ENCODE assay signal across 9 cellular contexts in the genomic region with DNA sequence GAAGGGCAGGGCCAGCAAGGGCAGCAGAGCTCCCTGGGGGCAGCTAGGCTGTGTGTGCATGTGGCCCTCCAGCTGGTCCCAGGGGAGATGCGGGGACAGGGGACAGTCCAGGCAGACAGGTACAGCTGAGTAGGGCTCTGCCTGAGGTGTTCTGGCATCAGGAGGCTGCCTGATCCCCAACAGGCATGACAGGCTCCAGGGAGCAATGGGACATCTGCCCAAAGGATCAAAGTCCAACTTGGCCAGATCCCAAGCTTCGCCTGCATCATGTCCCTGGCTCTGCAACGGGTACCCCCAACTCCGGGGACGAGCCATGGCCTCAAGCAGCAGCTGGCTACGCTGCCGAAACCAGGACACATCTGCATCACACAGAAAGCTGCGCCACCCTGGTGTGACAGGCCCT. TPM values are rescaled to one million over a fixed set of nuclear protein-coding genes. Genes with fewer than 3 reads are reported as not detected.
DNase-seq lines count a peak whose midpoint lies in the region; ATAC-seq and TF ChIP-seq lines count a peak whose summit lies in the region.
"Had no signal": no experiment of that assay in that cellular context is flagged by ENCODE, and none has a peak within 500 bp of the region (broad histone marks: within the 10 kb centered on the region; RNA-seq: fewer than 3 reads in every experiment).

No MANE protein-coding gene starts in this region.

- H3F3A ChIP-seq in OCI-LY1 (ENCODE audit: insufficient read depth, low read length): no peaks in the 10 kb centered on the region

- DNase-seq in Calu3: no peak
- no peak for DNase-seq in endothelial cell (ENCODE audit: low spot score)
- DNase-seq in WTC11 (ENCODE audit: low spot score): no peak
- no peak for DNase-seq in dedifferentiated amniotic fluid mesenchymal stem cell (ENCODE audit: extremely low spot score)
- DNase-seq in hepatic stellate cell (ENCODE audit: low spot score): no peak
- DNase-seq: KBM-7 had no signal

- H3K4me1 Mint-ChIP-seq in Calu3 (ENCODE audit: low read depth, unreplicated experiment): peaks cover 21% of the 10 kb centered on the region
- peaks cover 34% of the 10 kb centered on the region for H3K4me1 Mint-ChIP-seq in endothelial cell (ENCODE audit: unreplicated experiment)
- peaks cover 24% of the 10 kb centered on the region for H3K4me1 Mint-ChIP-seq in WTC11

- no peaks in the 10 kb centered on the region for H3K27me3 Mint-ChIP-seq in Calu3 (ENCODE audit: unreplicated experiment)
- peaks cover 24% of the 10 kb centered on the region for H3K27me3 Mint-ChIP-seq in endothelial cell (ENCODE audit: unreplicated experiment)
- H3K27me3 Mint-ChIP-seq in WTC11 (ENCODE audit: low read depth): no peaks in the 10 kb centered on the region; the same call in 1 of the 2 replicates

- H3K4me1 ChIP-seq in OCI-LY1 (ENCODE audit: insufficient read depth, low read length, severe bottlenecking): peaks cover 71% of the 10 kb centered on the region
- H3K4me1 ChIP-seq in skeletal muscle satellite cell (ENCODE audit: control insufficient read depth, insufficient read depth, low read length): peaks cover 61% of the 10 kb centered on the region

- peaks cover 34% of the 10 kb centered on the region; the same call in 1 of the 2 replicates for H3K36me3 ChIP-seq in OCI-LY1 (ENCODE audit: insufficient read depth, low read length)
- H3K36me3 ChIP-seq in skeletal muscle satellite cell (ENCODE audit: insufficient read depth, low read length): peaks cover 34% of the 10 kb centered on the region

- H3K4me3 ChIP-seq in OCI-LY1 (ENCODE audit: low read depth, low read length, poor library complexity, severe bottlenecking) (peak overlapping the region; percentile 68), skeletal muscle satellite cell (ENCODE audit: low read length) (no peak overlapping the region)

- H3K9me3 Mint-ChIP-seq in Calu3 (ENCODE audit: low read depth, unreplicated experiment) (no peaks in the 10 kb centered on the region), endothelial cell (ENCODE audit: unreplicated experiment) (no peaks in the 10 kb centered on the region), WTC11 (no peaks in the 10 kb centered on the region)

- ATAC-seq in WTC11: no peak
- no peak for ATAC-seq in esophagus mucosa

- no peaks in the 10 kb centered on the region for H3K9me2 ChIP-seq in OCI-LY1 (ENCODE audit: low read depth, low read length)

- TF ChIP-seq CTCF in Calu3 (IDR thresholded peaks at IDR 0.05; ENCODE audit: unreplicated experiment) (no peak), OCI-LY1 (IDR thresholded peaks at IDR 0.05; ENCODE audit: low read length) (no peak), endothelial cell (IDR thresholded peaks at IDR 0.05; ENCODE audit: unreplicated experiment) (no peak), WTC11 (IDR thresholded peaks at IDR 0.05) (no peak)

- no TSS peak for BruUV-seq in Calu3 (replicated peaks; lab: Mats Ljungman, UMichigan)

- peaks cover 50% of the 10 kb centered on the region for H3K36me3 Mint-ChIP-seq in Calu3 (ENCODE audit: insufficient read depth, unreplicated experiment)
- H3K36me3 Mint-ChIP-seq in endothelial cell (ENCODE audit: low read depth, unreplicated experiment): peaks cover 29% of the 10 kb centered on the region
- peaks cover 19% of the 10 kb centered on the region; the same call in 1 of the 2 replicates for H3K36me3 Mint-ChIP-seq in WTC11

- H3K9ac ChIP-seq in OCI-LY1 (ENCODE audit: low read length): peak overlapping the region; percentile 8; the same call in 1 of the 2 replicates
- no peak overlapping the region for H3K9ac ChIP-seq in skeletal muscle satellite cell (ENCODE audit: low read depth, low read length)

- POLR2A ChIA-PET in WTC11 (lab: Charles Lee): no interaction called here

- intact Hi-C loops in Calu3 (cut with micrococcal nuclease; ENCODE audit: unreplicated experiment): no loop called here

- no peaks in the 10 kb centered on the region for H4K20me1 ChIP-seq in OCI-LY1 (ENCODE audit: insufficient read depth, low read length)

- H3K27ac Mint-ChIP-seq in Calu3 (ENCODE audit: unreplicated experiment) (peak overlapping the region; percentile 68), endothelial cell (ENCODE audit: unreplicated experiment) (peak overlapping the region; percentile 87), WTC11 (no peak overlapping the region)

- H3K27me3 ChIP-seq in OCI-LY1 (ENCODE audit: insufficient read depth, low read length) (no peaks in the 10 kb centered on the region), skeletal muscle satellite cell (ENCODE audit: control insufficient read depth, insufficient read depth, low read length) (no peaks in the 10 kb centered on the region)

- CTCF ChIA-PET in Calu3 (lab: Charles Lee): no interaction called here
- CTCF ChIA-PET in WTC11 (lab: Charles Lee): interaction anchor here (1.3 to 2.8 kb wide), 3 partner anchors 32 to 81 kb away, joined by 6 to 10 read pairs (median 9); no protein-coding TSS in a partner anchor

- H3K4me3 Mint-ChIP-seq in Calu3 (ENCODE audit: low read depth, unreplicated experiment): no peak overlapping the region
- no peak overlapping the region for H3K4me3 Mint-ChIP-seq in endothelial cell (ENCODE audit: unreplicated experiment)
- no peak overlapping the region for H3K4me3 Mint-ChIP-seq in WTC11

- H3K27ac ChIP-seq in OCI-LY1 (ENCODE audit: low read depth, low read length, poor library complexity, severe bottlenecking): peak overlapping the region; percentile 75

- no peaks in the 10 kb centered on the region for H3K79me2 ChIP-seq in OCI-LY1 (ENCODE audit: insufficient read depth, low read length)

- peak overlapping the region; percentile 82; the same call in 1 of the 2 replicates for H3K4me2 ChIP-seq in OCI-LY1 (ENCODE audit: low read length)
- peak overlapping the region; percentile 86 for H3K4me2 ChIP-seq in skeletal muscle satellite cell (ENCODE audit: low read length)

- H2AFZ ChIP-seq in OCI-LY1 (ENCODE audit: low read length): no peak overlapping the region

- H3K9me3 ChIP-seq in OCI-LY1 (ENCODE audit: low read length) (no peaks in the 10 kb centered on the region), skeletal muscle satellite cell (replicated peaks; ENCODE audit: low read length) (no peaks in the 10 kb centered on the region)

TF ChIP-seq in WTC11, 78 proteins besides CTCF, POLR2A, EP300 and RAD21 (continues in another document):
- TF ChIP-seq JAZF1 (CRISPR knock-in tag; IDR thresholded peaks at IDR 0.05) (no peak), NFATC4 (CRISPR knock-in tag; IDR thresholded peaks at IDR 0.05) (no peak), ZNF317 (CRISPR knock-in tag; IDR thresholded peaks at IDR 0.05; ENCODE audit: borderline replicate concordance, low read depth) (no peak), NR3C1 (CRISPR knock-in tag; conservative IDR thresholded peaks at IDR 0.05; ENCODE audit: low read depth) (no peak), ZNF423 (CRISPR knock-in tag; IDR thresholded peaks at IDR 0.05) (no peak), KAT7 (CRISPR knock-in tag; IDR thresholded peaks at IDR 0.05; ENCODE audit: borderline replicate concordance) (no peak)
- TF ChIP-seq, protein P1, sequence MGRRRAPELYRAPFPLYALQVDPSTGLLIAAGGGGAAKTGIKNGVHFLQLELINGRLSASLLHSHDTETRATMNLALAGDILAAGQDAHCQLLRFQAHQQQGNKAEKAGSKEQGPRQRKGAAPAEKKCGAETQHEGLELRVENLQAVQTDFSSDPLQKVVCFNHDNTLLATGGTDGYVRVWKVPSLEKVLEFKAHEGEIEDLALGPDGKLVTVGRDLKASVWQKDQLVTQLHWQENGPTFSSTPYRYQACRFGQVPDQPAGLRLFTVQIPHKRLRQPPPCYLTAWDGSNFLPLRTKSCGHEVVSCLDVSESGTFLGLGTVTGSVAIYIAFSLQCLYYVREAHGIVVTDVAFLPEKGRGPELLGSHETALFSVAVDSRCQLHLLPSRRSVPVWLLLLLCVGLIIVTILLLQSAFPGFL (CRISPR knock-in tag; IDR thresholded peaks at IDR 0.05; ENCODE audit: borderline replicate concordance): no peak
- TF ChIP-seq, protein P2, sequence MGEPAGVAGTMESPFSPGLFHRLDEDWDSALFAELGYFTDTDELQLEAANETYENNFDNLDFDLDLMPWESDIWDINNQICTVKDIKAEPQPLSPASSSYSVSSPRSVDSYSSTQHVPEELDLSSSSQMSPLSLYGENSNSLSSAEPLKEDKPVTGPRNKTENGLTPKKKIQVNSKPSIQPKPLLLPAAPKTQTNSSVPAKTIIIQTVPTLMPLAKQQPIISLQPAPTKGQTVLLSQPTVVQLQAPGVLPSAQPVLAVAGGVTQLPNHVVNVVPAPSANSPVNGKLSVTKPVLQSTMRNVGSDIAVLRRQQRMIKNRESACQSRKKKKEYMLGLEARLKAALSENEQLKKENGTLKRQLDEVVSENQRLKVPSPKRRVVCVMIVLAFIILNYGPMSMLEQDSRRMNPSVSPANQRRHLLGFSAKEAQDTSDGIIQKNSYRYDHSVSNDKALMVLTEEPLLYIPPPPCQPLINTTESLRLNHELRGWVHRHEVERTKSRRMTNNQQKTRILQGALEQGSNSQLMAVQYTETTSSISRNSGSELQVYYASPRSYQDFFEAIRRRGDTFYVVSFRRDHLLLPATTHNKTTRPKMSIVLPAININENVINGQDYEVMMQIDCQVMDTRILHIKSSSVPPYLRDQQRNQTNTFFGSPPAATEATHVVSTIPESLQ (CRISPR knock-in tag; IDR thresholded peaks at IDR 0.05): no peak

RNA-seq across cellular contexts. Expression of a gene that starts 21.8 kb away (rescaled TPM):
- total RNA-seq in Calu3 (2022): 12.5 and 13.7 TPM in 2 replicates
- total RNA-seq in endothelial cell (ENCODE audit: unreplicated experiment): 11.2 TPM
- total RNA-seq in skeletal muscle satellite cell (2012; rRNA removed): 8.9 and 14.2 TPM in 2 replicates
- total RNA-seq in WTC11 (2021): 15.5 to 18.2 TPM (median 15.6 TPM) in 3 replicates
- total RNA-seq in esophagus mucosa: 6.3 TPM

RNA-seq across cellular contexts. Expression of a gene that starts 28.3 kb away (rescaled TPM):
- total RNA-seq in Calu3 (2022) (139 and 171 TPM in 2 replicates), endothelial cell (ENCODE audit: unreplicated experiment) (326 TPM), WTC11 (2021) (281 to 318 TPM (median 285 TPM) in 3 replicates), esophagus mucosa (244 TPM)
- total RNA-seq in skeletal muscle satellite cell (2012; rRNA removed): 277 and 362 TPM in 2 replicates

RNA-seq across cellular contexts. Expression of a gene that starts 28.4 kb away (rescaled TPM):
- 18.9 and 19.9 TPM in 2 replicates for total RNA-seq in Calu3 (2022)
- 11.8 TPM for total RNA-seq in endothelial cell (ENCODE audit: unreplicated experiment)
- total RNA-seq in skeletal muscle satellite cell (2012; rRNA removed): 20.3 and 22.8 TPM in 2 replicates
- total RNA-seq in WTC11 (2021): 23.9 to 25.1 TPM (median 24.7 TPM) in 3 replicates
- 15.3 TPM for total RNA-seq in esophagus mucosa

RNA-seq across cellular contexts. Expression of a gene that starts 35.6 kb away (rescaled TPM):
- total RNA-seq in Calu3 (2022) (192 and 287 TPM in 2 replicates), endothelial cell (ENCODE audit: unreplicated experiment) (283 TPM), WTC11 (2021) (137 to 165 TPM (median 158 TPM) in 3 replicates), esophagus mucosa (210 TPM)
- total RNA-seq in skeletal muscle satellite cell (2012; rRNA removed): 101 and 118 TPM in 2 replicates

RNA-seq across cellular contexts. Expression of a gene that starts 38.4 kb away (rescaled TPM):
- total RNA-seq in Calu3 (2022) (174 and 175 TPM in 2 replicates), endothelial cell (ENCODE audit: unreplicated experiment) (68.7 TPM), WTC11 (2021) (119 to 143 TPM (median 125 TPM) in 3 replicates), esophagus mucosa (62.0 TPM)
- 9.4 and 9.6 TPM in 2 replicates for total RNA-seq in skeletal muscle satellite cell (2012; rRNA removed)
